Comparison of ENCODE assay signal across 22 cellular contexts in the genomic region with DNA sequence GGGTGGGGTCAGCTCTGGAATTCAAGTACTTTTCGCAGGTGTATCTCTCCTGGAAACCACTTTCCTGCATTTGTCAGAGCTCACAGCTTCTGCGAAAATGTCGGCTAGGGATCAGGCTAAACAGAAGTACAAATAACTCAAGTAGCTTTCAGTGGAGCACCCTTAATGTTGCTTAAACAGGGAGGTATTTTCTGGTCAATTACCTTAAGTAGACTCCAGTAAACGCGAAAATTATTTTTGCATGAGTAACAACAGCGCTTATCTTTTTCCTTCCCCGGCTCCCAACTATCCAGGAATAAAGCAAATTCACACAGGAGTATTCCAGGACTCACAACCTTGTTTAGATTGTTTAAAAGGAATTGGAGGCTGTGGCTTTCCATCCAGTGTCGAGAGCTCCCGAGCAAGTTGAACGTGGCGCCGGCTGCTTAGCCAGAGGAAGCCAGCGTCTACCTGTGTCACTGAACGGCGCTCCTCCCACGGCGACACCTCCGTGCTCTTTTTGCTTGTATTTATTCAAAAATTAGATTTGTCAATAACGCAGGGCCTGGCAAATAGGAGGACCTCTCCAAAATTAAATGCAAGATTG. TPM values are rescaled to one million over a fixed set of nuclear protein-coding genes. Genes with fewer than 3 reads are reported as not detected.
DNase-seq lines count a peak whose midpoint lies in the region; ATAC-seq, FAIRE-seq and TF ChIP-seq lines count a peak whose summit lies in the region.
"Had no signal": no experiment of that assay in that cellular context is flagged by ENCODE, and none has a peak within 500 bp of the region (broad histone marks: within the 10 kb centered on the region; RNA-seq: fewer than 3 reads in every experiment).

No MANE protein-coding gene starts in this region.

- H3K4me2 ChIP-seq in astrocyte (ENCODE audit: low read length) = no peak overlapping the region
- H3K4me2 ChIP-seq in osteoblast (ENCODE audit: insufficient read depth, low read length) = no peak overlapping the region

- no peak overlapping the region for H3K9ac ChIP-seq in astrocyte (ENCODE audit: low read length)

- H3K79me2 ChIP-seq in astrocyte (ENCODE audit: insufficient read depth, low read length) (no peaks in the 10 kb centered on the region), osteoblast (ENCODE audit: insufficient read depth, low read length) (no peaks in the 10 kb centered on the region)

- TF ChIP-seq CTCF in astrocyte (IDR thresholded peaks at IDR 0.05; ENCODE audit: insufficient read depth, low read depth, low read length) (no peak), osteoblast (IDR thresholded peaks at IDR 0.05; ENCODE audit: extremely low read depth, low read depth, low read length) (no peak), foreskin fibroblast (IDR thresholded peaks at IDR 0.05; ENCODE audit: low read depth, low read length) (no peak)

- no peak overlapping the region for H2AFZ ChIP-seq in astrocyte (ENCODE audit: low read depth, low read length)
- no peak overlapping the region for H2AFZ ChIP-seq in osteoblast (ENCODE audit: low read length)

- 7 to 11% (median 10%) methylated on average over 19 of the region's 19 CpGs for WGBS in small intestine, 3 donors

- H3K4me3 ChIP-seq in astrocyte (ENCODE audit: insufficient read depth, low read depth, low read length) (no peak overlapping the region), osteoblast (ENCODE audit: insufficient read depth, low read length) (no peak overlapping the region), foreskin fibroblast (ENCODE audit: low read depth in 1 of 2, low read length in 2 of 2) (no peak overlapping the region), small intestine (ENCODE audit: low read depth in 1 of 2, low read length in 2 of 2) (no peak overlapping the region)
- H3K4me3 ChIP-seq: coronary artery, gastroesophageal sphincter, right lobe of liver had no signal

- H3K9me3 Mint-ChIP-seq in astrocyte (ENCODE audit: unreplicated experiment) = peaks cover 14% of the 10 kb centered on the region
- H3K9me3 Mint-ChIP-seq: activated CD8-positive, alpha-beta T cell treated with anti-CD3 and anti-CD28 coated beads for 36 hours; T-cell had no signal

- no peak for FAIRE-seq in astrocyte (lab: Jason Lieb, UNC)
- FAIRE-seq in small intestine (lab: Jason Lieb, UNC) = no peak

- ATAC-seq in GM21367 (IDR thresholded peaks at IDR 0.05; ENCODE audit: unreplicated experiment) = no peak
- ATAC-seq: activated CD8-positive, alpha-beta T cell treated with anti-CD3 and anti-CD28 coated beads for 36 hours; gastroesophageal sphincter; right lobe of liver; T-cell had no signal

- H3K4me1 Mint-ChIP-seq in astrocyte (ENCODE audit: low read depth, unreplicated experiment) = peaks cover 27% of the 10 kb centered on the region

- H3K4me1 ChIP-seq in astrocyte (ENCODE audit: insufficient read depth, low read length) (peaks cover 5% of the 10 kb centered on the region), osteoblast (ENCODE audit: insufficient read depth, low read length) (no peaks in the 10 kb centered on the region), small intestine (ENCODE audit: control insufficient read depth in 2 of 2, insufficient read depth in 1 of 2, low read depth in 1 of 2, low read length in 1 of 2) (no peaks in the 10 kb centered on the region)

- peak; percentile 26 for DNase-seq in ELF-1 (ENCODE audit: low read depth, low spot score)
- peak; percentile 47 for DNase-seq in NCI-H187 treated with DMSO at 0.1 percent for 48 hours (lab: John Stamatoyannopoulos, UW)
- DNase-seq in astrocyte (ENCODE audit: low read depth) = peak; percentile 14
- DNase-seq in osteoblast (ENCODE audit: insufficient read length, low spot score, missing footprints) = peak; percentile 6
- DNase-seq in activated CD8-positive, alpha-beta memory T cell treated with anti-CD3 and anti-CD28 coated beads, Interleukin-2, amount 50 U/mL, for 4 hours = no peak
- no peak for DNase-seq in foreskin fibroblast
- no peak for DNase-seq in small intestine
- DNase-seq: activated CD8-positive, alpha-beta T cell treated with anti-CD3 and anti-CD28 coated beads for 36 hours; AML-193; brain microvascular endothelial cell; EL; KBM-7; nucleus accumbens; right lobe of liver; SHP77; stimulated activated CD4-positive, alpha-beta T cell treated with anti-CD3 and anti-CD28 coated beads, Interleukin-4, amount 100 ng/mL, for 1 hour; T-cell had no signal

- H3K9me3 ChIP-seq in astrocyte (ENCODE audit: insufficient read depth, low read depth, low read length) (peaks cover 4% of the 10 kb centered on the region), osteoblast (ENCODE audit: low read depth, low read length) (no peaks in the 10 kb centered on the region), small intestine (ENCODE audit: control insufficient read depth, low read depth) (no peaks in the 10 kb centered on the region)
- H3K9me3 ChIP-seq: right lobe of liver had no signal

- H3K27ac ChIP-seq in astrocyte (ENCODE audit: low read depth, low read length) (no peak overlapping the region), osteoblast (ENCODE audit: low read depth, low read length) (no peak overlapping the region), small intestine (ENCODE audit: low read depth in 1 of 2, low read length in 1 of 2) (no peak overlapping the region)
- H3K27ac ChIP-seq: brain microvascular endothelial cell, coronary artery, gastroesophageal sphincter, right lobe of liver had no signal

- H3K27me3 ChIP-seq in astrocyte (ENCODE audit: insufficient read depth, low read length) = peaks cover 93% of the 10 kb centered on the region
- H3K27me3 ChIP-seq in osteoblast (ENCODE audit: insufficient read depth, low read length) = peaks cover 52% of the 10 kb centered on the region
- H3K27me3 ChIP-seq in small intestine (ENCODE audit: control insufficient read depth in 2 of 2, insufficient read depth in 2 of 2, low read length in 2 of 2) = peaks cover 1 to 59% of the 10 kb centered on the region in 2 donors

- peaks cover 67% of the 10 kb centered on the region for H3K27me3 Mint-ChIP-seq in astrocyte (ENCODE audit: low read depth, unreplicated experiment)

- peaks cover 2% of the 10 kb centered on the region for H3K36me3 Mint-ChIP-seq in astrocyte (ENCODE audit: low read depth, unreplicated experiment)
- H3K36me3 Mint-ChIP-seq: activated naive CD8-positive, alpha-beta T cell; T-cell had no signal

- H4K20me1 ChIP-seq in astrocyte (ENCODE audit: insufficient read depth, low read length) = peaks cover 25% of the 10 kb centered on the region
- no peaks in the 10 kb centered on the region for H4K20me1 ChIP-seq in osteoblast (ENCODE audit: insufficient read depth, low read length)

- H3K36me3 ChIP-seq in astrocyte (ENCODE audit: insufficient read depth, low read length) (no peaks in the 10 kb centered on the region), osteoblast (ENCODE audit: insufficient read depth, low read length) (no peaks in the 10 kb centered on the region), small intestine (ENCODE audit: control insufficient read depth in 2 of 2, insufficient read depth in 2 of 2, low read length in 2 of 2) (no peaks in the 10 kb centered on the region)
- H3K36me3 ChIP-seq: brain microvascular endothelial cell, gastroesophageal sphincter, right lobe of liver had no signal

- H3K4me3 Mint-ChIP-seq in astrocyte (ENCODE audit: unreplicated experiment) = peak overlapping the region; percentile 74
- H3K4me3 Mint-ChIP-seq: activated CD8-positive, alpha-beta T cell treated with anti-CD3 and anti-CD28 coated beads for 36 hours had no signal

- peak overlapping the region; percentile 85 for H3K27ac Mint-ChIP-seq in astrocyte (ENCODE audit: unreplicated experiment)
- H3K27ac Mint-ChIP-seq: activated CD8-positive, alpha-beta T cell treated with anti-CD3 and anti-CD28 coated beads for 36 hours had no signal

RNA-seq across cellular contexts. Expression of gene SIM2, which starts 7.3 kb away (rescaled TPM):
- total RNA-seq in astrocyte (9.2 and 12.8 TPM in 2 replicates), osteoblast (2.7 and 3.6 TPM in 2 replicates)
- polyA plus RNA-seq in small intestine = under 1 TPM in 1 of 3 donors, not detected in 2; 0.04 TPM
- total RNA-seq: activated CD8-positive, alpha-beta T cell treated with anti-CD3 and anti-CD28 coated beads for 36 hours; right lobe of liver; subcutaneous adipose tissue had no signal

Comparison
In these comparisons a context has a peak if more than half of its experiments do, and no peak if none do; other contexts are left out.
1. DNase-seq: peak in ELF-1 (single experiment), NCI-H187 treated with DMSO at 0.1 percent for 48 hours (single experiment), astrocyte (single experiment) and osteoblast (single experiment); none in activated CD8-positive, alpha-beta memory T cell treated with anti-CD3 and anti-CD28 coated beads, Interleukin-2, amount 50 U/mL, for 4 hours (single experiment), foreskin fibroblast (0 of 2) and small intestine (single experiment).